In genomic region chr14:93705513-93706156, GRCh38 we compare ENCODE assay signal across 23 cellular contexts.
"Had no signal": no experiment of that assay in that cellular context is flagged by ENCODE, and none has a peak within 500 bp of the region (broad histone marks: within the 10 kb centered on the region; RNA-seq: fewer than 3 reads in every experiment).

No MANE protein-coding gene starts in this region.

- H3K4me1 Mint-ChIP-seq: mesothelial cell of epicardium; naive B cell; natural killer cell; stimulated activated effector memory CD8-positive, alpha-beta T cell treated with anti-CD3 and anti-CD28 coated beads, Interleukin-12 subunit alpha, Interleukin-12 subunit beta, amount 100 ng/mL, for 72 hours had no signal

- H3K4me3 ChIP-seq: heart right ventricle, hepatocyte, left ventricle myocardium inferior, lung, psoas muscle, spleen, suprapubic skin, thoracic aorta, tibial artery, upper lobe of right lung had no signal

- H3K9me3 ChIP-seq: psoas muscle, suprapubic skin, thoracic aorta, upper lobe of right lung had no signal

- H3K9me3 Mint-ChIP-seq: mesothelial cell of epicardium; natural killer cell; stimulated activated effector memory CD8-positive, alpha-beta T cell treated with anti-CD3 and anti-CD28 coated beads, Interleukin-12 subunit alpha, Interleukin-12 subunit beta, amount 100 ng/mL, for 72 hours; stimulated activated naive CD8-positive, alpha-beta T cell treated with anti-CD3 and anti-CD28 coated beads, Interleukin-15, Interleukin-2, amounts not matched to agents 100 ng/mL and 50 ng/mL, for 24 hours had no signal

- H3K27me3 ChIP-seq: hepatocyte, suprapubic skin, upper lobe of right lung had no signal

- H3K36me3 Mint-ChIP-seq: mesothelial cell of epicardium; naive B cell; natural killer cell; stimulated activated effector memory CD8-positive, alpha-beta T cell treated with anti-CD3 and anti-CD28 coated beads, Interleukin-12 subunit alpha, Interleukin-12 subunit beta, amount 100 ng/mL, for 72 hours had no signal

- H3K36me3 ChIP-seq: heart right ventricle, left ventricle myocardium inferior, spleen, suprapubic skin, thoracic aorta, tibial artery, upper lobe of right lung had no signal

- DNase-seq: heart right ventricle; islet precursor cell; left ventricle myocardium inferior; mesendoderm; naive B cell; natural killer cell; nucleus accumbens; psoas muscle; small intestine; spleen; stimulated activated CD4-positive, alpha-beta T cell treated with anti-CD3 and anti-CD28 coated beads, Interleukin-4, amount 100 ng/mL, for 24 hours; stimulated activated naive CD4-positive, alpha-beta T cell; tibial artery; trophoblast cell; upper lobe of right lung had no signal

- H3K27ac ChIP-seq: heart right ventricle, hepatocyte, left ventricle myocardium inferior, parathyroid adenoma, psoas muscle, spleen, suprapubic skin, thoracic aorta, tibial artery, upper lobe of right lung had no signal

- H3K4me1 ChIP-seq: heart right ventricle, parathyroid adenoma, psoas muscle, spleen, suprapubic skin, tibial artery, upper lobe of right lung had no signal

- H3K4me3 Mint-ChIP-seq: mesothelial cell of epicardium; naive B cell; natural killer cell; stimulated activated effector memory CD8-positive, alpha-beta T cell treated with anti-CD3 and anti-CD28 coated beads, Interleukin-12 subunit alpha, Interleukin-12 subunit beta, amount 100 ng/mL, for 72 hours; stimulated activated naive CD8-positive, alpha-beta T cell treated with anti-CD3 and anti-CD28 coated beads, Interleukin-15, Interleukin-2, amounts not matched to agents 100 ng/mL and 50 ng/mL, for 24 hours had no signal

- H3K27ac Mint-ChIP-seq: mesothelial cell of epicardium; natural killer cell; stimulated activated effector memory CD8-positive, alpha-beta T cell treated with anti-CD3 and anti-CD28 coated beads, Interleukin-12 subunit alpha, Interleukin-12 subunit beta, amount 100 ng/mL, for 72 hours; stimulated activated naive CD8-positive, alpha-beta T cell treated with anti-CD3 and anti-CD28 coated beads, Interleukin-15, Interleukin-2, amounts not matched to agents 100 ng/mL and 50 ng/mL, for 24 hours had no signal
